Comparison of ENCODE assay signal across 8 cellular contexts in genomic region chr5:60699549-60700346, GRCh38. TPM values are rescaled to one million over a fixed set of nuclear protein-coding genes. Genes with fewer than 3 reads are reported as not detected.
A peak's percentile ranks its signal among the peaks of the same experiment; 100 is the strongest.
DNase-seq lines count a peak whose midpoint lies in the region; ATAC-seq and TF ChIP-seq lines count a peak whose summit lies in the region.

Gene DEPDC1B (minus strand): TSS chr5:60700166. CDS start chr5:60700093, 73 bp downstream.

- peaks cover 11% of the 10 kb centered on the region; the same call in 1 of the 2 replicates for H3F3A ChIP-seq in MM.1S (ENCODE audit: insufficient read depth, low read length)

- no peaks in the 10 kb centered on the region for H3K27me3 ChIP-seq in HCT116 (ENCODE audit: insufficient read depth, low read length)
- 0 out of 2 replicates have a peak, but pooled peaks cover 5% of the 10 kb centered on the region for H3K27me3 ChIP-seq in MM.1S (replicated peaks; ENCODE audit: insufficient read depth, low read length)
- no peaks in the 10 kb centered on the region for H3K27me3 ChIP-seq in foreskin keratinocyte
- H3K27me3 ChIP-seq in neuronal stem cell (ENCODE audit: control insufficient read depth in 3 of 3, insufficient read depth in 3 of 3, low read depth in 1 of 3, low read length in 3 of 3): peaks cover 0 to 8% (median 0%) of the 10 kb centered on the region in 3 experiments
- H3K27me3 ChIP-seq in subcutaneous abdominal adipose tissue (ENCODE audit: control insufficient read depth in 5 of 5, insufficient read depth in 4 of 5, low read length in 5 of 5): no peaks in the 10 kb centered on the region

- H2BK12ac ChIP-seq in neuronal stem cell (ENCODE audit: low read length): peak within 1 kb of the TSS; percentile 53

- H3K4me2 ChIP-seq in HCT116 (ENCODE audit: low read length): peak within 1 kb of the TSS; percentile 99
- peak within 1 kb of the TSS; percentile 96 for H3K4me2 ChIP-seq in MM.1S (ENCODE audit: low read depth, low read length)
- H3K4me2 ChIP-seq in neuronal stem cell (ENCODE audit: insufficient read depth, low read length, poor library complexity, severe bottlenecking): peak within 1 kb of the TSS; percentile 89

- H3K4ac ChIP-seq in neuronal stem cell (ENCODE audit: low read length): peak within 1 kb of the TSS; percentile 91

- peak; percentile 66 for DNase-seq in GM04504 (ENCODE audit: low read depth)
- peak; percentile 76 for DNase-seq in HCT116 (ENCODE audit: low read depth, low spot score)
- peak; percentile 90 for DNase-seq in MM.1S
- peak; percentile 89 for DNase-seq in SIG-M5 treated with dmso at 0.1 percent for 504 hours (lab: John Stamatoyannopoulos, UW; ENCODE audit: unreplicated experiment)
- DNase-seq in activated gamma-delta T cell treated with Interleukin-2 at 50 U/mL for 16 hours: peak; percentile 74
- peak; percentile 68 to 83 for DNase-seq in foreskin keratinocyte
- peak; percentile 85 for DNase-seq in neuronal stem cell (ENCODE audit: low spot score)

- peak; percentile 89 for ATAC-seq in HCT116
- ATAC-seq in foreskin keratinocyte: peak; percentile 95

- H3K9me3 ChIP-seq in HCT116 (ENCODE audit: control insufficient read depth in 1 of 2, insufficient read depth in 1 of 2, low read depth in 1 of 2, low read length in 2 of 2) (no peaks in the 10 kb centered on the region), MM.1S (replicated peaks; ENCODE audit: insufficient read depth, low read length) (no peaks in the 10 kb centered on the region), neuronal stem cell (replicated peaks in 1 of 2; ENCODE audit: control insufficient read depth in 2 of 2, insufficient read depth in 1 of 2, low read depth in 1 of 2, low read length in 2 of 2) (peaks cover 2 to 9% of the 10 kb centered on the region in 2 donors), subcutaneous abdominal adipose tissue (ENCODE audit: control insufficient read depth in 5 of 5, low read length in 5 of 5) (no peaks in the 10 kb centered on the region)

- CTCF ChIA-PET in HCT116 (lab: Charles Lee): interaction anchor here (0.6 to 2.7 kb wide), 6 partner anchors 9 to 31 kb away, joined by 3 to 11 read pairs (median 4); no protein-coding TSS in a partner anchor

- H3K4me3 ChIP-seq in HCT116 (replicated peaks in 1 of 2; ENCODE audit: low read depth in 1 of 2, low read length in 2 of 2) (peak within 1 kb of the TSS; percentile 76 to 93), MM.1S (ENCODE audit: low read length) (peak within 1 kb of the TSS; percentile 93), neuronal stem cell (ENCODE audit: low read length in 2 of 2) (peak within 1 kb of the TSS; percentile 89 to 90), subcutaneous abdominal adipose tissue (ENCODE audit: low read depth in 1 of 5, low read length in 5 of 5) (peak within 1 kb of the TSS; percentile 81 to 96 (median 90))

- POLR2A ChIA-PET in HCT116 (lab: Charles Lee): interaction anchor here (0.8 to 1.2 kb wide), 6 partner anchors 9 to 245 kb away, joined by 3 to 4 read pairs (median 3); partner anchors contain the start of genes ELOVL7, ERCC8 and NDUFAF2

- H2AFZ ChIP-seq in HCT116 (ENCODE audit: low read depth, low read length, poor library complexity, severe bottlenecking) (peak within 1 kb of the TSS; percentile 94), MM.1S (ENCODE audit: low read length) (peak within 1 kb of the TSS; percentile 100), neuronal stem cell (ENCODE audit: low read length) (peak within 1 kb of the TSS; percentile 97)

- H3K23ac ChIP-seq in neuronal stem cell (ENCODE audit: low read depth, low read length, poor library complexity): peak within 1 kb of the TSS; percentile 92

- peak; percentile 23; the same call in 1 of the 2 replicates for TF ChIP-seq RAD21 in HCT116 (IDR thresholded peaks at IDR 0.05; ENCODE audit: low read depth)

- TF ChIP-seq CTCF in HCT116 (IDR thresholded peaks at IDR 0.05 in 2 of 3, conservative IDR thresholded peaks at IDR 0.05 in 1 of 3; ENCODE audit: borderline replicate concordance in 1 of 3, insufficient read depth in 1 of 3, low read depth in 2 of 3, low read length in 2 of 3): peak; percentile 2 to 29 (median 24); a peak in 3 of 6 replicates
- peak; percentile 37 for TF ChIP-seq CTCF in MM.1S (IDR thresholded peaks at IDR 0.05; ENCODE audit: low read length)
- TF ChIP-seq CTCF in foreskin keratinocyte (conservative IDR thresholded peaks at IDR 0.05): peak; percentile 41

- no peaks in the 10 kb centered on the region for H4K20me1 ChIP-seq in HCT116 (ENCODE audit: insufficient read depth)
- H4K20me1 ChIP-seq in MM.1S (ENCODE audit: insufficient read depth, low read length): no peaks in the 10 kb centered on the region

- H3K4me1 ChIP-seq in HCT116 (ENCODE audit: control insufficient read depth in 1 of 2, insufficient read depth in 2 of 2, low read length in 2 of 2) (peaks cover 2 to 27% of the 10 kb centered on the region in 2 experiments; a peak in 2 of 4 replicates), MM.1S (ENCODE audit: low read length) (peaks cover 8% of the 10 kb centered on the region; the same call in 1 of the 2 replicates), foreskin keratinocyte (peaks cover 4% of the 10 kb centered on the region), neuronal stem cell (ENCODE audit: control insufficient read depth in 2 of 2, insufficient read depth in 1 of 2, low read depth in 1 of 2, low read length in 2 of 2) (peaks cover 2 to 6% of the 10 kb centered on the region in 2 donors), subcutaneous abdominal adipose tissue (ENCODE audit: control insufficient read depth in 5 of 5, insufficient read depth in 5 of 5, low read length in 5 of 5) (peaks cover 2 to 25% (median 21%) of the 10 kb centered on the region in 5 donors)

- H4K8ac ChIP-seq in neuronal stem cell (ENCODE audit: low read depth, low read length): peak within 1 kb of the TSS; percentile 49

- intact Hi-C loops in HCT116 (cut with micrococcal nuclease): loop anchor here (5.0 kb wide), 1 partner anchor 143 kb away; the partner anchor contains the start of gene ELOVL7

- H2BK5ac ChIP-seq in neuronal stem cell (ENCODE audit: low read length): peak within 1 kb of the TSS; percentile 82

- H3K79me2 ChIP-seq in HCT116 (ENCODE audit: insufficient read depth, low read length) (peaks cover 48% of the 10 kb centered on the region), MM.1S (ENCODE audit: low read length) (peaks cover 48% of the 10 kb centered on the region)

- H3K18ac ChIP-seq in neuronal stem cell (ENCODE audit: low read length): peak within 1 kb of the TSS; percentile 99

- H2BK120ac ChIP-seq in neuronal stem cell (ENCODE audit: low read depth, low read length): peak within 1 kb of the TSS; percentile 78

- peak within 1 kb of the TSS; percentile 52 for H2BK15ac ChIP-seq in neuronal stem cell (ENCODE audit: low read length)

- no peak within 1 kb of the TSS for H4K91ac ChIP-seq in neuronal stem cell (ENCODE audit: low read depth, low read length, poor library complexity)

- RAD21 ChIA-PET in HCT116 (lab: Charles Lee; ENCODE audit: low non-redundant PET in 1 of 2, low total read pairs in 2 of 2, uncharacterized antibody in 2 of 2, unreplicated experiment in 2 of 2): no interaction called here

- H3K27ac ChIP-seq in HCT116 (ENCODE audit: low read depth, low read length) (peak within 1 kb of the TSS; percentile 87), MM.1S (ENCODE audit: low read length) (peak within 1 kb of the TSS; percentile 88), foreskin keratinocyte (peak within 1 kb of the TSS; percentile 72), neuronal stem cell (replicated peaks; ENCODE audit: low read length) (peak within 1 kb of the TSS; percentile 98), subcutaneous abdominal adipose tissue (ENCODE audit: low read depth, low read length) (peak within 1 kb of the TSS; percentile 61)

- WGBS in neuronal stem cell (ENCODE audit: extremely low coverage in 2 of 2, insufficient read length in 2 of 2, insufficient replicate concordance in 1 of 2), 2 donors: no CpG with 5 or more reads among the region's 72 CpGs

- no peak within 1 kb of the TSS for H2AK5ac ChIP-seq in neuronal stem cell (ENCODE audit: low read depth, low read length)

- peak; percentile 85 for TF ChIP-seq POLR2A in HCT116 (IDR thresholded peaks at IDR 0.05; ENCODE audit: borderline replicate concordance, extremely low read depth, insufficient read depth, insufficient read length)

- H3K9me2 ChIP-seq in HCT116 (ENCODE audit: insufficient read depth) (no peaks in the 10 kb centered on the region), MM.1S (replicated peaks; ENCODE audit: insufficient read depth, low read length) (no peaks in the 10 kb centered on the region)

- H3K36me3 ChIP-seq in HCT116 (ENCODE audit: control insufficient read depth in 1 of 2, insufficient read depth in 2 of 2, low read length in 2 of 2) (0 out of 4 replicates have a peak, but pooled peaks cover 0 to 2% of the 10 kb centered on the region in 2 experiments), MM.1S (replicated peaks; ENCODE audit: insufficient read depth, low read length) (no peaks in the 10 kb centered on the region), neuronal stem cell (replicated peaks in 1 of 2; ENCODE audit: control insufficient read depth in 2 of 2, insufficient read depth in 2 of 2, low read length in 2 of 2) (peaks cover 3 to 13% of the 10 kb centered on the region in 2 donors), subcutaneous abdominal adipose tissue (ENCODE audit: control insufficient read depth in 5 of 5, insufficient read depth in 5 of 5, low read length in 5 of 5) (no peaks in the 10 kb centered on the region)

- H3K79me1 ChIP-seq in neuronal stem cell (ENCODE audit: low read depth, low read length): no peaks in the 10 kb centered on the region

- peak within 1 kb of the TSS; percentile 94 for H3K14ac ChIP-seq in neuronal stem cell (ENCODE audit: low read length)

- H3K9ac ChIP-seq in HCT116 (ENCODE audit: low read length) (peak within 1 kb of the TSS; percentile 90), MM.1S (ENCODE audit: low read length) (peak within 1 kb of the TSS; percentile 87), neuronal stem cell (ENCODE audit: low read depth, low read length, poor library complexity) (peak within 1 kb of the TSS; percentile 97), subcutaneous abdominal adipose tissue (ENCODE audit: low read length in 5 of 5) (peak within 1 kb of the TSS; percentile 53 to 93 (median 84))

- BruUV-seq in HCT116 (replicated peaks; lab: Mats Ljungman, UMichigan): no TSS peak

TF ChIP-seq in HCT116, 20 proteins besides CTCF, POLR2A, EP300 and RAD21 (continues in another document):
- TF ChIP-seq YY1 (IDR thresholded peaks at IDR 0.05; ENCODE audit: extremely low read depth, insufficient replicate concordance, low read depth, low read length) (peak; percentile 44), MAX (IDR thresholded peaks at IDR 0.05) (peak; percentile 85), SRF (IDR thresholded peaks at IDR 0.05; ENCODE audit: low read depth) (no peak), EZH2phosphoT487 (IDR thresholded peaks at IDR 0.05; ENCODE audit: borderline replicate concordance) (no peak)

RNA-seq across cellular contexts. Expression of gene DEPDC1B, which starts in this region (rescaled TPM):
- total RNA-seq in HCT116 (2021; ENCODE audit: unreplicated experiment) (39.7 TPM), foreskin keratinocyte (28.7 and 33.4 TPM in 2 replicates)
- polyA plus RNA-seq in HCT116 (2012): 18.6 and 23.6 TPM in 2 replicates
- polyA plus RNA-seq in foreskin keratinocyte: 13.2 and 17.6 TPM in 2 replicates
- 70.2 TPM for polyA plus RNA-seq in neuronal stem cell (2013, experiment 1 of 2)
- 71.7 TPM for polyA plus RNA-seq in neuronal stem cell (2013, experiment 2 of 2)

Comparison
In these comparisons a context has a peak if more than half of its experiments do, and no peak if none do; other contexts are left out.
1. Peak in every context shown above with its lines: DNase-seq, ATAC-seq, H3K4me3 ChIP-seq and H3K27ac ChIP-seq.